In the genomic region with DNA sequence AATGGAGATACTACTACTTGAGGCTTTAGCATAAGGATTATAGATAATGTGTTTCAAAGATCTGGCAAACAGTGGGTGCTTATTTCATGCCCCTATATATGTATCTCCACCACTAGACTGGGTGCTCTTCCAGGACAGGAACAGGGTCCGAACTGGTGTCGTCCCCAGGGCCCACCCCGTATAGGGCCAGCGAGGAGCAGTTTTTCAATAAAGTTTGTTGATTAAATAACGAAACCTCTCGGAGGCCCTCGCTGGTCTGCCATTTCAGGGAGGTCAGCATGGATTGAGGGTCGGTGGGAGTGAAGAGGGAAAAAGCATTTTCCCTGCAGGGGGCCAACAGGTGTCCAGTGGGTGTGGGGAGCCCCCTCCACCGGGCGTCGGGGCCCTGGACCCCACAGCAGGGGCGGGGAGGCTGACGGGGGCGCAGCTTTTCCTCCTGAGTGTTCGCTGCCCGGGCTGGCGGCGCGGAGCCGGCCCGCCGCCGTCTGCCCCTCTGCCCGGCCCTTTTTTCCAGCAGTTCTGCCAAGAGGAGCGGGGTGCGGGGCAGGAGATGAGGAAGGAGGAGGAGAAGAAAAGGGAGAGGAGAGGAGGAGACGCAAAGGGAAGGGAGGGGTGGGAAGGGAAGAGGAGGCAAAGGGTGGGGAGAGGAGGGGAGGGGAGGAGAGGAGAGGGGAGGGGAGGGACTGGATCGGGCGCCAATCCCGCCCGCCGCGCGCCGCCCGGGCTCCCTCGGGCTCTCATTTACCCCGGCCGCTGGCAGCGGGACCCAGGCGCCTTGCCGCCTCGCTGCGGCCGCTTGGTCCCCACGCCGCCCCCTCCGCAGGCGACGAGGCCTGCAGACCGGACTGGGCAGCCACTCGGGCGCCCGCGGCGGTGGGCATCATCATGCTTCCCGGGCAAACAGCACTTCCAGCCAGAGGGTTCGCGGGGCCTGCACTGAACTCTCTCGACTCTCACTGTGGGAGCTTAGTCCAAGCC, we compare ENCODE assay signal across 8 cellular contexts.
DNase-seq lines count a peak whose midpoint lies in the region; ATAC-seq and TF ChIP-seq lines count a peak whose summit lies in the region.

No MANE protein-coding gene starts in this region.

- H3K4me1 ChIP-seq in RWPE2 (ENCODE audit: insufficient read depth, poor library complexity, severe bottlenecking) (peaks cover 3% of the 10 kb centered on the region), muscle layer of colon (ENCODE audit: insufficient read depth, low read length) (peaks cover 5% of the 10 kb centered on the region)

- intact Hi-C loops in CD4-positive, alpha-beta T cell (cut with DNase I, micrococcal nuclease): loop anchor here in 1 of 2 experiments (1.0 kb wide), 1 partner anchor 12 kb away; no protein-coding TSS in a partner anchor

- no peaks in the 10 kb centered on the region for H3K9me3 Mint-ChIP-seq in CD4-positive, alpha-beta T cell
- H3K9me3 Mint-ChIP-seq in type B pancreatic cell: no peaks in the 10 kb centered on the region

- peaks cover 13% of the 10 kb centered on the region for H3K4me1 Mint-ChIP-seq in CD4-positive, alpha-beta T cell (ENCODE audit: low read depth)
- H3K4me1 Mint-ChIP-seq in type B pancreatic cell (ENCODE audit: unreplicated experiment): peaks cover 10% of the 10 kb centered on the region

- no peak overlapping the region for H3K27ac ChIP-seq in CD4-positive, alpha-beta T cell (ENCODE audit: low read depth, low read length)
- H3K27ac ChIP-seq in RWPE2 (ENCODE audit: poor library complexity, severe bottlenecking) (no peak overlapping the region), muscle layer of colon (ENCODE audit: low read depth, low read length) (peak overlapping the region; percentile 55)

- POLR2A ChIA-PET in CD4-positive, alpha-beta T cell (lab: Charles Lee): no interaction called here

- peaks cover 40% of the 10 kb centered on the region for H3K27me3 Mint-ChIP-seq in CD4-positive, alpha-beta T cell
- H3K27me3 Mint-ChIP-seq in type B pancreatic cell: peaks cover 68% of the 10 kb centered on the region

- H3K4me3 ChIP-seq in RWPE2 (ENCODE audit: severe bottlenecking) (peak overlapping the region; percentile 23), muscle layer of colon (ENCODE audit: low read depth in 1 of 2, low read length in 2 of 2) (peak overlapping the region; percentile 47 to 65)

- peaks cover 30% of the 10 kb centered on the region for H3K27me3 ChIP-seq in CD4-positive, alpha-beta T cell (ENCODE audit: control insufficient read depth, insufficient read depth, low read length)
- H3K27me3 ChIP-seq in RWPE2 (ENCODE audit: insufficient read depth, poor library complexity, severe bottlenecking) (peaks cover 6% of the 10 kb centered on the region), muscle layer of colon (ENCODE audit: control insufficient read depth in 1 of 2, insufficient read depth in 2 of 2, low read length in 2 of 2) (no peaks in the 10 kb centered on the region)

- H3K4me3 Mint-ChIP-seq in CD4-positive, alpha-beta T cell: peak overlapping the region; percentile 81
- peak overlapping the region; percentile 82 for H3K4me3 Mint-ChIP-seq in type B pancreatic cell

- CTCF ChIA-PET in CD4-positive, alpha-beta T cell (lab: Charles Lee): no interaction called here

- H3K9me3 ChIP-seq in CD4-positive, alpha-beta T cell (ENCODE audit: control insufficient read depth, low read length): no peaks in the 10 kb centered on the region
- no peaks in the 10 kb centered on the region for H3K9me3 ChIP-seq in RWPE2 (ENCODE audit: severe bottlenecking)
- no peaks in the 10 kb centered on the region for H3K9me3 ChIP-seq in muscle layer of colon (ENCODE audit: low read length)

- DNase-seq in CD4-positive, alpha-beta T cell: no peak
- DNase-seq in RWPE2 (ENCODE audit: low spot score): peak; percentile 69
- peak; percentile 67 for DNase-seq in fibroblast of gingiva (ENCODE audit: low read depth)
- DNase-seq in type B pancreatic cell (ENCODE audit: extremely low spot score, unreplicated experiment): no peak
- no peak for DNase-seq in GM13976 (ENCODE audit: low spot score)
- no peak for DNase-seq in NCI-H1436 (lab: John Stamatoyannopoulos, UW)

- TF ChIP-seq CTCF in CD4-positive, alpha-beta T cell (IDR thresholded peaks at IDR 0.05): no peak
- no peak for TF ChIP-seq CTCF in RWPE2 (IDR thresholded peaks at IDR 0.05; ENCODE audit: poor library complexity, severe bottlenecking)
- TF ChIP-seq CTCF in type B pancreatic cell (conservative IDR thresholded peaks at IDR 0.05): no peak
- no peak for TF ChIP-seq CTCF in GM13976 (IDR thresholded peaks at IDR 0.05; ENCODE audit: borderline replicate concordance, control extremely low read depth, extremely low read depth, insufficient read depth, missing control alignments)

- in situ Hi-C loops in GM13976 (cut with MboI; ENCODE audit: low sequenced_read_pairs, unreplicated experiment): no loop called here

- no peaks in the 10 kb centered on the region for H3K36me3 Mint-ChIP-seq in CD4-positive, alpha-beta T cell (ENCODE audit: low read depth)
- no peaks in the 10 kb centered on the region for H3K36me3 Mint-ChIP-seq in type B pancreatic cell

- H3K36me3 ChIP-seq in RWPE2 (ENCODE audit: low read depth) (no peaks in the 10 kb centered on the region), muscle layer of colon (ENCODE audit: insufficient read depth, low read length) (no peaks in the 10 kb centered on the region)

- peak overlapping the region; percentile 41 for H3K9ac ChIP-seq in muscle layer of colon (ENCODE audit: low read length)

- no peak for ATAC-seq in CD4-positive, alpha-beta T cell (ENCODE audit: poor library complexity)
- ATAC-seq in RWPE2 (ENCODE audit: low read depth) (peak; percentile 30), HG03565 (IDR thresholded peaks at IDR 0.05; ENCODE audit: unreplicated experiment) (no peak)

- no peak overlapping the region for H3K27ac Mint-ChIP-seq in CD4-positive, alpha-beta T cell
- no peak overlapping the region for H3K27ac Mint-ChIP-seq in type B pancreatic cell

Comparison
In these comparisons a context has a peak if more than half of its experiments do, and no peak if none do; other contexts are left out.
1. DNase-seq: peak in RWPE2 (single experiment) and fibroblast of gingiva (single experiment); none in CD4-positive, alpha-beta T cell (0 of 10), type B pancreatic cell (single experiment), GM13976 (single experiment) and NCI-H1436 (single experiment).